ENCODE assay signal across 20 cellular contexts in genomic region chr20:59104848-59105247, GRCh38. TPM values are rescaled to one million over a fixed set of nuclear protein-coding genes. Genes with fewer than 3 reads are reported as not detected.
"Had no signal": no experiment of that assay in that cellular context is flagged by ENCODE, and none has a peak within 500 bp of the region (broad histone marks: within the 10 kb centered on the region; RNA-seq: fewer than 3 reads in every experiment).

No MANE protein-coding gene starts in this region.

- ATAC-seq: naive thymus-derived CD8-positive, alpha-beta T cell; sciatic nerve; upper lobe of right lung had no signal

- H3K9me3 Mint-ChIP-seq: naive thymus-derived CD8-positive, alpha-beta T cell had no signal

- H3K27ac ChIP-seq: dorsolateral prefrontal cortex, heart right ventricle, spleen, tibial artery, upper lobe of right lung, vagina had no signal

- H3K36me3 Mint-ChIP-seq: naive thymus-derived CD8-positive, alpha-beta T cell had no signal

- H3K27me3 ChIP-seq: spleen, upper lobe of right lung, vagina had no signal

- H3K9me3 ChIP-seq: spleen, tibial artery, upper lobe of right lung, vagina had no signal

- DNase-seq: cortex of kidney; dorsolateral prefrontal cortex; effector CD8-positive, alpha-beta T cell; heart right ventricle; hypothalamus; kidney glomerular epithelial cell; naive thymus-derived CD8-positive, alpha-beta T cell; posterior cingulate gyrus; spleen; stimulated activated CD4-positive, alpha-beta T cell treated with anti-CD3 and anti-CD28 coated beads, Interleukin-15, amount 100 ng/mL, for 24 hours; stimulated activated CD4-positive, alpha-beta T cell treated with anti-CD3 and anti-CD28 coated beads, Interleukin-1b, Interleukin-23, amount 100 ng/mL, for 48 hours; stimulated activated CD4-positive, alpha-beta T cell treated with anti-CD3 and anti-CD28 coated beads, Interleukin-4, amount 100 ng/mL, for 24 hours; stimulated activated naive CD4-positive, alpha-beta T cell; tibial artery; upper lobe of right lung had no signal

- H3K4me1 ChIP-seq: tibial artery, upper lobe of right lung, vagina had no signal

- H3K4me3 Mint-ChIP-seq: naive thymus-derived CD8-positive, alpha-beta T cell had no signal

- H3K4me3 ChIP-seq: dorsolateral prefrontal cortex, heart right ventricle, spleen, tibial artery, upper lobe of right lung, vagina had no signal

- H3K36me3 ChIP-seq: heart right ventricle, spleen, tibial artery, upper lobe of right lung, vagina had no signal

RNA-seq across cellular contexts. Expression of gene ZNF831, which starts 58.8 kb away (rescaled TPM):
- total RNA-seq: fibroblast of lung, osteocyte, pulmonary artery endothelial cell had no signal
